9 cellular contexts compared by ENCODE assay signal in the genomic region with DNA sequence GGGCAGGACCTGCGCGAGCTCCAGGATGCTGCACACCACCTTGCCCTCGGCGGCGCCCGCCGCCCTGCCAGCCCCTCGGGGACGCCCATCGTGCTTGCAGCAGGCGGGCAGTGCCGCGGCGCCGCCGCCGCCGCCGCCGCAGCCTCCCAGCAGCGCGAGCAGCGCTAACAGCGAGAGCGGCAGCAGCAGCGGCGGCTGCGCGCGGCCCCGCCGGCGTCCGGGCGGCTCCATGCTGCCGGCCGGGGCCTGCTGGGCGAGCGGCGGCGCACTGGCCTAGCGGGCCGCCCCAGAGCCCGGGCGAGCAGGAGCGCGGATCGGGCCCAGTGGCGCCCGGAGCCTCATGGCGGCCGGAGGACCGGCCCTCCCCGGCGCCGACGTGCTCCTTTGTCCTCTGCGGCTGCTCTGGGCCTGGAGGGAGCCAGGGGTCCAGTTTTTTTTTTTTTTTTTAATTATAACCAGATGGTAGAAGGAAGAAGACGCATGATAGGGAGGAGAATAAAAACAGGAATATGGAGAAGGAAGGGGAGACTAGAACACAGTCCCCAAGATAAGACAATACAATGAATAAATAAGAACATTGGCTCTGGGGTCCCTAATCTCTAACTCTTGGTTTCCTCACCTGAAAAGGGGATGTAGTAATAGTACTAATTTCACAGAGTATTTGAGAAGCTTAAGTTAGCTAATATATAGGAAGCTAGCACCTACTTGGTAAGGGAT. TPM values are rescaled to one million over a fixed set of nuclear protein-coding genes. Genes with fewer than 3 reads are reported as not detected.
A peak's percentile ranks its signal among the peaks of the same experiment; 100 is the strongest.
DNase-seq lines count a peak whose midpoint lies in the region; ATAC-seq and TF ChIP-seq lines count a peak whose summit lies in the region.
"Had no signal": no experiment of that assay in that cellular context is flagged by ENCODE, and none has a peak within 500 bp of the region (broad histone marks: within the 10 kb centered on the region; RNA-seq: fewer than 3 reads in every experiment).

No MANE protein-coding gene starts in this region.

- no CpG with 5 or more reads among the region's 59 CpGs for WGBS in trophoblast cell (ENCODE audit: extremely low coverage, insufficient coverage, insufficient read length)

- H3K9ac ChIP-seq in trophoblast cell (ENCODE audit: low read length) = no peak overlapping the region

- H4K8ac ChIP-seq in trophoblast cell (ENCODE audit: low read depth, low read length) = no peak overlapping the region

- H3K4me2 ChIP-seq in trophoblast cell (ENCODE audit: low read length) = peak overlapping the region; percentile 53

- no peaks in the 10 kb centered on the region for H3K36me3 ChIP-seq in SJSA1
- no peaks in the 10 kb centered on the region for H3K36me3 ChIP-seq in trophoblast cell (ENCODE audit: control insufficient read depth in 1 of 2, insufficient read depth in 2 of 2, low read length in 2 of 2)

- no peak overlapping the region for H2BK12ac ChIP-seq in trophoblast cell (ENCODE audit: low read length)

- no peaks in the 10 kb centered on the region for H3K79me1 ChIP-seq in trophoblast cell (ENCODE audit: low read length)

- no peak overlapping the region for H3K18ac ChIP-seq in trophoblast cell (ENCODE audit: low read length)

- no peak overlapping the region for H2BK5ac ChIP-seq in trophoblast cell (ENCODE audit: low read depth, low read length, poor library complexity)

- H3K4me1 ChIP-seq in SJSA1 (replicated peaks) (no peaks in the 10 kb centered on the region), foreskin keratinocyte (no peaks in the 10 kb centered on the region), trophoblast cell (ENCODE audit: control insufficient read depth in 1 of 2, insufficient read depth in 2 of 2, low read length in 2 of 2) (no peaks in the 10 kb centered on the region)

- TF ChIP-seq CTCF in GM20000 (IDR thresholded peaks at IDR 0.05; ENCODE audit: extremely low read depth, missing control alignments) (no peak), foreskin keratinocyte (conservative IDR thresholded peaks at IDR 0.05) (no peak)

- H3K79me2 ChIP-seq in trophoblast cell (ENCODE audit: control insufficient read depth, insufficient read depth, low read length, poor library complexity) = no peaks in the 10 kb centered on the region

- no peak overlapping the region for H4K91ac ChIP-seq in trophoblast cell (ENCODE audit: low read depth, low read length)

- H3K27ac ChIP-seq in SJSA1 = no peak overlapping the region
- H3K27ac ChIP-seq in foreskin keratinocyte = no peak overlapping the region
- no peak overlapping the region for H3K27ac ChIP-seq in trophoblast cell (ENCODE audit: low read depth, low read length)

- peak; percentile 75 for DNase-seq in GM20000 (ENCODE audit: low spot score)
- peak in 1 of 2 experiments; percentile 14 for DNase-seq in SJSA1 (ENCODE audit: low read depth in 1 of 2, low spot score in 2 of 2)
- no peak for DNase-seq in foreskin keratinocyte
- peak; percentile 24 to 69 for DNase-seq in trophoblast cell
- DNase-seq in inferior parietal cortex (ENCODE audit: extremely low spot score) = no peak
- DNase-seq in activated CD4-positive, alpha-beta T cell treated with anti-CD3 and anti-CD28 coated beads for 4 hours = no peak

- no peaks in the 10 kb centered on the region for H3K9me3 ChIP-seq in SJSA1 (replicated peaks)
- H3K9me3 ChIP-seq in trophoblast cell (ENCODE audit: insufficient read depth, low read depth, low read length) = no peaks in the 10 kb centered on the region

- H2BK120ac ChIP-seq in trophoblast cell (ENCODE audit: insufficient read depth, low read length, poor library complexity) = no peak overlapping the region

- no peak overlapping the region for H3K4ac ChIP-seq in trophoblast cell (ENCODE audit: low read depth, low read length)

- H4K12ac ChIP-seq in trophoblast cell (ENCODE audit: low read depth, low read length) = no peak overlapping the region

- peak overlapping the region; percentile 18; the same call in 1 of the 2 replicates for H3K4me3 ChIP-seq in SJSA1
- H3K4me3 ChIP-seq in trophoblast cell (ENCODE audit: low read depth, low read length) = no peak overlapping the region

- H2AFZ ChIP-seq in trophoblast cell (ENCODE audit: insufficient read depth, low read length, poor library complexity) = no peak overlapping the region

- H3K23ac ChIP-seq in trophoblast cell (ENCODE audit: low read length) = no peak overlapping the region

- ATAC-seq in foreskin keratinocyte = peak; percentile 86
- ATAC-seq in GM18520 (IDR thresholded peaks at IDR 0.05; ENCODE audit: unreplicated experiment) = no peak
- no peak for ATAC-seq in HG02610 (IDR thresholded peaks at IDR 0.05; ENCODE audit: unreplicated experiment)

- no peak overlapping the region for H3K14ac ChIP-seq in trophoblast cell (ENCODE audit: low read length)

- no peak overlapping the region for H2AK5ac ChIP-seq in trophoblast cell (ENCODE audit: low read length)

- H3K27me3 ChIP-seq in SJSA1 (replicated peaks) (peaks cover 5% of the 10 kb centered on the region; the same call in 1 of the 2 replicates), foreskin keratinocyte (no peaks in the 10 kb centered on the region), trophoblast cell (ENCODE audit: insufficient read depth, low read length) (no peaks in the 10 kb centered on the region)

RNA-seq across cellular contexts. Expression of a gene that starts 17.1 kb away (rescaled TPM):
- total RNA-seq in SJSA1 (2014; rRNA removed; shearing (Covaris generic)) = not detected in 2 replicates
- total RNA-seq in foreskin keratinocyte = not detected in 2 replicates
- polyA plus RNA-seq in foreskin keratinocyte = not detected in 2 replicates
- not detected in 2 replicates for polyA plus RNA-seq in trophoblast cell (2013)
- total RNA-seq: M059J had no signal

Comparison
In these comparisons a context has a peak if more than half of its experiments do, and no peak if none do; other contexts are left out.
1. DNase-seq: peak in GM20000 (single experiment) and trophoblast cell (2 of 2); none in foreskin keratinocyte (0 of 2), inferior parietal cortex (single experiment) and activated CD4-positive, alpha-beta T cell treated with anti-CD3 and anti-CD28 coated beads for 4 hours (0 of 2).